ENCODE assay signal across 22 cellular contexts in the genomic region with DNA sequence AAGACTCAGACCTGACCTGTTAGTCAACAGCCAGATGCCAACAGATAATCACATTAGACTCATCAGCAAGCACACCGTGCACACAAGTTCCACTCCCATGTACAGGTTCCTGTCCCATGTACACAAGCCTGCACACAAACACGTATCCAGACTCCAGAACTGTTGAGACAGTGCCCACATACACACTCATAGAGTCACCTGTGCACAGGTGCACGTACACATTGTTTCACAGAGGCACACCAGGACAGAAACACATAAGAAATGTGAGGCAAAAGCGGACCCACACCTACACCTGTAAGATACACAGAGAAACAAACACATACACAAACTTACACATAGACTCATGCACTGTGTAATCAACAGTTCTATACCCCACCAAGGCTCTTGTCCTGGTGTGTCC. TPM values are rescaled to one million over a fixed set of nuclear protein-coding genes. Genes with fewer than 3 reads are reported as not detected.
DNase-seq lines count a peak whose midpoint lies in the region; ATAC-seq, FAIRE-seq and TF ChIP-seq lines count a peak whose summit lies in the region.
"Had no signal": no experiment of that assay in that cellular context is flagged by ENCODE, and none has a peak within 500 bp of the region (broad histone marks: within the 10 kb centered on the region; RNA-seq: fewer than 3 reads in every experiment).

No MANE protein-coding gene starts in this region.

- H3K27me3 ChIP-seq in CD4-positive, CD25-positive, alpha-beta regulatory T cell (ENCODE audit: control insufficient read depth, insufficient read depth, low read length): peaks cover 4% of the 10 kb centered on the region
- H3K27me3 ChIP-seq in DND-41 (ENCODE audit: insufficient read depth, low read length, poor library complexity) (no peaks in the 10 kb centered on the region), bronchial epithelial cell (ENCODE audit: control insufficient read depth, insufficient read depth, low read length) (no peaks in the 10 kb centered on the region)

- peaks cover 24% of the 10 kb centered on the region for H3K4me1 ChIP-seq in CD4-positive, CD25-positive, alpha-beta regulatory T cell (ENCODE audit: control insufficient read depth, insufficient read depth, low read length, poor library complexity, severe bottlenecking)
- peaks cover 27% of the 10 kb centered on the region for H3K4me1 ChIP-seq in DND-41 (ENCODE audit: insufficient read depth, low read length)

- ATAC-seq in CD4-positive, CD25-positive, alpha-beta regulatory T cell (ENCODE audit: low read depth in 2 of 2): no peak
- ATAC-seq in DND-41 (ENCODE audit: insufficient read depth, low read depth) (no peak), Right ventricle myocardium inferior (no peak), Right ventricle myocardium superior (ENCODE audit: poor library complexity) (no peak)
- ATAC-seq: A549, HepG2 had no signal

- peaks cover 0 to 3% (median 0%) of the 10 kb centered on the region in 7 donors for H3K9me3 Mint-ChIP-seq in CD4-positive, CD25-positive, alpha-beta regulatory T cell
- no peaks in the 10 kb centered on the region for H3K9me3 Mint-ChIP-seq in neural crest cell
- H3K9me3 Mint-ChIP-seq in activated naive CD4-positive, alpha-beta T cell treated with anti-CD3 and anti-CD28 coated beads, Interleukin-2, amount 10 ng/mL, durations not matched to agents 7 days and 5 days: peaks cover 5% of the 10 kb centered on the region

- CTCF ChIA-PET in activated naive CD4-positive, alpha-beta T cell treated with anti-CD3 and anti-CD28 coated beads, Interleukin-2, amount 10 ng/mL, durations not matched to agents 7 days and 5 days (lab: Charles Lee): no interaction called here

- 0 out of 2 replicates have a peak overlapping the region, but pooled peaks have one; percentile 15 for H2AFZ ChIP-seq in DND-41 (ENCODE audit: low read depth, low read length)
- H2AFZ ChIP-seq: PC-9 had no signal

- H3K9ac ChIP-seq in DND-41 (ENCODE audit: low read depth, low read length): no peak overlapping the region

- H3K27ac Mint-ChIP-seq in CD4-positive, CD25-positive, alpha-beta regulatory T cell: peak overlapping the region in 1 of 3 donors; percentile 5
- H3K27ac Mint-ChIP-seq in neural crest cell (ENCODE audit: unreplicated experiment): no peak overlapping the region
- H3K27ac Mint-ChIP-seq in activated naive CD4-positive, alpha-beta T cell treated with anti-CD3 and anti-CD28 coated beads, Interleukin-2, amount 10 ng/mL, durations not matched to agents 7 days and 5 days: no peak overlapping the region

- H3K27ac ChIP-seq in CD4-positive, CD25-positive, alpha-beta regulatory T cell (ENCODE audit: insufficient read depth, low read length, poor library complexity, severe bottlenecking): no peak overlapping the region
- no peak overlapping the region for H3K27ac ChIP-seq in DND-41 (ENCODE audit: low read length)
- H3K27ac ChIP-seq: A549, PC-9 had no signal

- intact Hi-C loops in Right ventricle myocardium inferior (cut with DNase I): loop anchor here (10.0 kb wide), 2 partner anchors 64 to 66 kb away; partner anchors contain the start of gene DGCR6L
- intact Hi-C loops in Right ventricle myocardium superior (cut with DNase I): no loop called here

- peaks cover 23% of the 10 kb centered on the region for H3K79me2 ChIP-seq in DND-41 (ENCODE audit: insufficient read depth, low read length)

- H3K4me1 Mint-ChIP-seq in CD4-positive, CD25-positive, alpha-beta regulatory T cell: peaks cover 3 to 24% (median 15%) of the 10 kb centered on the region in 4 donors
- peaks cover 25% of the 10 kb centered on the region for H3K4me1 Mint-ChIP-seq in neural crest cell
- H3K4me1 Mint-ChIP-seq in activated naive CD4-positive, alpha-beta T cell treated with anti-CD3 and anti-CD28 coated beads, Interleukin-2, amount 10 ng/mL, durations not matched to agents 7 days and 5 days: peaks cover 25% of the 10 kb centered on the region

- H3K36me3 Mint-ChIP-seq in CD4-positive, CD25-positive, alpha-beta regulatory T cell: no peaks in the 10 kb centered on the region
- H3K36me3 Mint-ChIP-seq in neural crest cell (ENCODE audit: low read depth): no peaks in the 10 kb centered on the region
- H3K36me3 Mint-ChIP-seq in activated naive CD4-positive, alpha-beta T cell treated with anti-CD3 and anti-CD28 coated beads, Interleukin-2, amount 10 ng/mL, durations not matched to agents 7 days and 5 days: no peaks in the 10 kb centered on the region

- peaks cover 6% of the 10 kb centered on the region for H3K27me3 Mint-ChIP-seq in CD4-positive, CD25-positive, alpha-beta regulatory T cell
- peaks cover 8% of the 10 kb centered on the region for H3K27me3 Mint-ChIP-seq in neural crest cell (ENCODE audit: low read depth)
- peaks cover 20% of the 10 kb centered on the region for H3K27me3 Mint-ChIP-seq in activated naive CD4-positive, alpha-beta T cell treated with anti-CD3 and anti-CD28 coated beads, Interleukin-2, amount 10 ng/mL, durations not matched to agents 7 days and 5 days

- no peaks in the 10 kb centered on the region for H4K20me1 ChIP-seq in DND-41 (ENCODE audit: insufficient read depth, low read length)

- H3K4me2 ChIP-seq in DND-41 (ENCODE audit: insufficient read depth, low read length): no peak overlapping the region
- H3K4me2 ChIP-seq: A549, PC-9 had no signal

- FAIRE-seq in bronchial epithelial cell (lab: Jason Lieb, UNC): peak; percentile 83
- FAIRE-seq: A549, GM19239, H54, HepG2 had no signal

- H3K9me3 ChIP-seq in CD4-positive, CD25-positive, alpha-beta regulatory T cell (ENCODE audit: control insufficient read depth in 2 of 2, low read length in 2 of 2): no peaks in the 10 kb centered on the region
- H3K9me3 ChIP-seq in DND-41 (ENCODE audit: insufficient read depth, low read length, severe bottlenecking): no peaks in the 10 kb centered on the region
- H3K9me3 ChIP-seq: A549 had no signal

- peak overlapping the region in 3 of 4 donors; percentile 22 to 65 (median 51) for H3K4me3 Mint-ChIP-seq in CD4-positive, CD25-positive, alpha-beta regulatory T cell
- H3K4me3 Mint-ChIP-seq in neural crest cell: peak overlapping the region; percentile 42
- H3K4me3 Mint-ChIP-seq in activated naive CD4-positive, alpha-beta T cell treated with anti-CD3 and anti-CD28 coated beads, Interleukin-2, amount 10 ng/mL, durations not matched to agents 7 days and 5 days: no peak overlapping the region

- DNase-seq in CD4-positive, CD25-positive, alpha-beta regulatory T cell: no peak
- no peak for DNase-seq in DND-41
- no peak for DNase-seq in bronchial epithelial cell (ENCODE audit: low read depth)
- DNase-seq in neural crest cell (ENCODE audit: low read depth, low spot score): no peak
- no peak for DNase-seq in Right ventricle myocardium inferior (ENCODE audit: missing footprints)
- no peak for DNase-seq in activated naive CD4-positive, alpha-beta T cell treated with anti-CD3 and anti-CD28 coated beads, Interleukin-2, amount 10 ng/mL, durations not matched to agents 7 days and 5 days
- no peak for DNase-seq in Right ventricle myocardium superior
- DNase-seq: AML-193, C1 segment of cervical spinal cord, Calu3, DMS79 treated with DMSO at 0.1 percent for 48 hours, KBM-7, MM.1S, NCI-H2029 treated with DMSO at 0.1 percent for 48 hours, NCI-H2227 treated with DMSO at 0.1 percent for 48 hours, NCI-H526 treated with DMSO at 0.1 percent for 48 hours, PC-9, SHP77 had no signal

- no peaks in the 10 kb centered on the region for H3K36me3 ChIP-seq in CD4-positive, CD25-positive, alpha-beta regulatory T cell (ENCODE audit: control insufficient read depth, insufficient read depth, low read length)
- no peaks in the 10 kb centered on the region for H3K36me3 ChIP-seq in DND-41 (ENCODE audit: insufficient read depth, low read length)
- no peaks in the 10 kb centered on the region for H3K36me3 ChIP-seq in bronchial epithelial cell (ENCODE audit: control insufficient read depth, insufficient read depth, low read length)

- H3K4me3 ChIP-seq in CD4-positive, CD25-positive, alpha-beta regulatory T cell (ENCODE audit: low read depth, low read length): no peak overlapping the region
- H3K4me3 ChIP-seq in DND-41 (ENCODE audit: low read depth in 1 of 2, low read length in 2 of 2) (no peak overlapping the region), bronchial epithelial cell (ENCODE audit: low read depth, low read length) (no peak overlapping the region)
- H3K4me3 ChIP-seq: A549, PC-9 had no signal

- no peak for TF ChIP-seq CTCF in DND-41 (IDR thresholded peaks at IDR 0.05; ENCODE audit: borderline replicate concordance, extremely low read depth, low read length, poor library complexity, severe bottlenecking)
- no peak for TF ChIP-seq CTCF in bronchial epithelial cell (IDR thresholded peaks at IDR 0.05; ENCODE audit: insufficient read depth, low read length, severe bottlenecking)
- no peak for TF ChIP-seq CTCF in neural crest cell (conservative IDR thresholded peaks at IDR 0.05)

RNA-seq across cellular contexts. Expression of gene ZNF74, which starts 2.7 kb away (rescaled TPM):
- total RNA-seq in CD4-positive, CD25-positive, alpha-beta regulatory T cell: 4.1 TPM
- polyA plus RNA-seq in CD4-positive, CD25-positive, alpha-beta regulatory T cell: 1 to 10 TPM; 3.4 to 5.9 (median 4.5) TPM
- total RNA-seq in bronchial epithelial cell (7.8 and 15.5 TPM in 2 replicates), neural crest cell (54.2 and 55.1 TPM in 2 replicates), Right ventricle myocardium inferior (6.3 TPM), Right ventricle myocardium superior (5.9 TPM)

RNA-seq across cellular contexts. Expression of gene SCARF2, which starts 46.4 kb away (rescaled TPM):
- 6.9 TPM for total RNA-seq in CD4-positive, CD25-positive, alpha-beta regulatory T cell
- 1 to 10 TPM in 2 of 4 donors, under 1 TPM in 2; 0.70 to 1.8 (median 1.1) TPM for polyA plus RNA-seq in CD4-positive, CD25-positive, alpha-beta regulatory T cell
- 0.26 and 0.53 TPM in 2 replicates for total RNA-seq in bronchial epithelial cell
- 23.1 and 23.4 TPM in 2 replicates for total RNA-seq in neural crest cell
- 3.0 TPM for total RNA-seq in Right ventricle myocardium inferior
- 2.6 TPM for total RNA-seq in Right ventricle myocardium superior
